ENCODE assay signal across 8 cellular contexts in genomic region chr12:75724913-75725312, GRCh38.
DNase-seq lines count a peak whose midpoint lies in the region; ATAC-seq and TF ChIP-seq lines count a peak whose summit lies in the region.

No MANE protein-coding gene starts in this region.

- peak; percentile 32 for ATAC-seq in mucosa of descending colon
- no peak for ATAC-seq in HG02610 (IDR thresholded peaks at IDR 0.05; ENCODE audit: unreplicated experiment)
- ATAC-seq in GM18502 (IDR thresholded peaks at IDR 0.05; ENCODE audit: poor library complexity, unreplicated experiment), result no peak

- H3K4me3 Mint-ChIP-seq in chondrocyte (ENCODE audit: unreplicated experiment), result peak overlapping the region; percentile 9
- H3K4me3 Mint-ChIP-seq in T-helper 2 cell treated with Interferon-gamma antibody and Interleukin-4, amounts not matched to agents 5 μg/mL and 100 μg/mL, for 36 hours, result no peak overlapping the region

- no peaks in the 10 kb centered on the region for H3K36me3 Mint-ChIP-seq in chondrocyte (ENCODE audit: low read depth)
- peaks cover 3% of the 10 kb centered on the region for H3K36me3 Mint-ChIP-seq in T-helper 2 cell treated with Interferon-gamma antibody and Interleukin-4, amounts not matched to agents 5 μg/mL and 100 μg/mL, for 36 hours (ENCODE audit: low read depth)

- no peaks in the 10 kb centered on the region for H3K27me3 Mint-ChIP-seq in chondrocyte (ENCODE audit: low read depth)
- H3K27me3 Mint-ChIP-seq in T-helper 2 cell treated with Interferon-gamma antibody and Interleukin-4, amounts not matched to agents 5 μg/mL and 100 μg/mL, for 36 hours (ENCODE audit: low read depth), result peaks cover 2% of the 10 kb centered on the region

- no peaks in the 10 kb centered on the region for H3K36me3 ChIP-seq in mucosa of descending colon (ENCODE audit: low read depth)

- intact Hi-C loops in mucosa of descending colon (cut with DNase I, micrococcal nuclease), result no loop called here

- no peak for TF ChIP-seq CTCF in chondrocyte (IDR thresholded peaks at IDR 0.05)
- no peak for TF ChIP-seq CTCF in mucosa of descending colon (IDR thresholded peaks at IDR 0.05)

- H3K27ac Mint-ChIP-seq in chondrocyte (ENCODE audit: unreplicated experiment), result peak overlapping the region; percentile 76
- no peak overlapping the region for H3K27ac Mint-ChIP-seq in T-helper 2 cell treated with Interferon-gamma antibody and Interleukin-4, amounts not matched to agents 5 μg/mL and 100 μg/mL, for 36 hours

- no peaks in the 10 kb centered on the region for H3K9me3 ChIP-seq in mucosa of descending colon

- no peaks in the 10 kb centered on the region for H3K9me3 Mint-ChIP-seq in chondrocyte (ENCODE audit: low read depth)
- peaks cover 4% of the 10 kb centered on the region for H3K9me3 Mint-ChIP-seq in T-helper 2 cell treated with Interferon-gamma antibody and Interleukin-4, amounts not matched to agents 5 μg/mL and 100 μg/mL, for 36 hours

- DNase-seq in COR-L47 (lab: John Stamatoyannopoulos, UW), result peak; percentile 73
- peak; percentile 97 for DNase-seq in NCI-H2171 treated with DMSO at 0.1 percent for 48 hours (lab: John Stamatoyannopoulos, UW)
- no peak for DNase-seq in chondrocyte (ENCODE audit: low spot score)
- DNase-seq in mucosa of descending colon, result no peak
- no peak for DNase-seq in T-helper 2 cell treated with Interferon-gamma antibody and Interleukin-4, amounts not matched to agents 5 μg/mL and 100 μg/mL, for 36 hours (ENCODE audit: low spot score)
- no peak for DNase-seq in stimulated activated naive CD4-positive, alpha-beta T cell (lab: John Stamatoyannopoulos, UW)

- no peak overlapping the region for H3K4me3 ChIP-seq in mucosa of descending colon

- peaks cover 49% of the 10 kb centered on the region for H3K4me1 Mint-ChIP-seq in chondrocyte (ENCODE audit: low read depth)
- H3K4me1 Mint-ChIP-seq in T-helper 2 cell treated with Interferon-gamma antibody and Interleukin-4, amounts not matched to agents 5 μg/mL and 100 μg/mL, for 36 hours (ENCODE audit: low read depth), result peaks cover 20% of the 10 kb centered on the region

- H3K4me1 ChIP-seq in mucosa of descending colon (ENCODE audit: low read depth), result no peaks in the 10 kb centered on the region

Comparison
In these comparisons a context has a peak if more than half of its experiments do, and no peak if none do; other contexts are left out.
1. DNase-seq: peak in COR-L47 (single experiment) and NCI-H2171 treated with DMSO at 0.1 percent for 48 hours (single experiment); none in chondrocyte (single experiment), mucosa of descending colon (0 of 3), T-helper 2 cell treated with Interferon-gamma antibody and Interleukin-4, amounts not matched to agents 5 μg/mL and 100 μg/mL, for 36 hours (single experiment) and stimulated activated naive CD4-positive, alpha-beta T cell (0 of 6).